Comparison of ENCODE assay signal across 1 cellular context in the genomic region with DNA sequence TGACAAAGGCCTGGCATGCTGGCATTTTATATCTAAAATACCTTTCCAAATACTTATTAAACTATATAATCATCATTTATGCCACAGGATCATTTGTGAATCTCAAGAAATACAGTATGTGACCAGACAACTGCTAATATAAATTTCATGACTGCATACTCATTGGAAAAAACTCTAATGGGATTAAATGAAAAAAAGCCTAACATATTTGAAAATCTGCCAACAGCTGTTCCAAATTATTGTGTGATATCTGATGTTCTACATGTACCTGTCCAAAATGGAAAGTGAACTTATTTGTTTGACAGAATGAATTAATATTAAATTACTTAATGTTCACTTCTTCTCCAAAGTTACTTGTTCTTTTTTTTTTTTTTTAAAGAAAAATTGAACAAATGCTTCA.
TF ChIP-seq lines count a peak whose summit lies in the region.

No MANE protein-coding gene starts in this region.

TF ChIP-seq in HCT116, 20 proteins besides CTCF, POLR2A, EP300 and RAD21 (continued from another document):
- TF ChIP-seq ZBTB33 (IDR thresholded peaks at IDR 0.05; ENCODE audit: extremely low read depth, insufficient replicate concordance, low read length) (no peak), FOSL1 (IDR thresholded peaks at IDR 0.05; ENCODE audit: low read depth) (no peak), SIN3A (IDR thresholded peaks at IDR 0.05; ENCODE audit: low read depth) (no peak)
